ENCODE assay signal across 27 cellular contexts in genomic region chr9:73280113-73280512, GRCh38.
"Had no signal": no experiment of that assay in that cellular context is flagged by ENCODE, and none has a peak within 500 bp of the region (broad histone marks: within the 10 kb centered on the region; RNA-seq: fewer than 3 reads in every experiment).

No MANE protein-coding gene starts in this region.

- H3K79me2 ChIP-seq: parathyroid adenoma had no signal

- H3K9me3 ChIP-seq: ovary, psoas muscle, right lobe of liver, sigmoid colon, stomach, thoracic aorta, thyroid gland, tibial nerve, upper lobe of left lung, vagina had no signal

- H3K36me3 Mint-ChIP-seq: natural killer cell; stimulated activated effector memory CD8-positive, alpha-beta T cell treated with anti-CD3 and anti-CD28 coated beads, Interleukin-12 subunit alpha, Interleukin-12 subunit beta, amount 100 ng/mL, for 72 hours; stimulated activated naive B cell treated with anti-CD40 and anti-IgM and Interleukin-4, amounts not matched to agents 10 μg/mL and 1 μg/mL and 100 μg/mL, for 72 hours had no signal

- H3K4me3 ChIP-seq: ovary, psoas muscle, right lobe of liver, sigmoid colon, stomach, thoracic aorta, thyroid gland, tibial nerve, upper lobe of left lung, vagina had no signal

- H3K27ac ChIP-seq: ovary, parathyroid adenoma, psoas muscle, right lobe of liver, sigmoid colon, stomach, thoracic aorta, thyroid gland, tibial nerve, upper lobe of left lung, vagina had no signal

- H2AFZ ChIP-seq: parathyroid adenoma had no signal

- H3K9ac ChIP-seq: parathyroid adenoma had no signal

- H3K27me3 ChIP-seq: ovary, right lobe of liver, sigmoid colon, stomach, thyroid gland, tibial nerve, upper lobe of left lung, vagina had no signal

- H3K4me1 ChIP-seq: parathyroid adenoma, psoas muscle, right lobe of liver, sigmoid colon, stomach, thyroid gland, tibial nerve, upper lobe of left lung, vagina had no signal

- ATAC-seq: natural killer cell; psoas muscle; right cardiac atrium; right lobe of liver; stimulated activated effector memory CD8-positive, alpha-beta T cell treated with anti-CD3 and anti-CD28 coated beads, Interleukin-12 subunit alpha, Interleukin-12 subunit beta, amount 100 ng/mL, for 72 hours; stimulated activated naive B cell treated with anti-CD40 and anti-IgM and Interleukin-4, amounts not matched to agents 10 μg/mL and 1 μg/mL and 100 μg/mL, for 72 hours had no signal

- H3K36me3 ChIP-seq: ovary, right lobe of liver, sigmoid colon, stomach, thoracic aorta, thyroid gland, tibial nerve, upper lobe of left lung, vagina had no signal

- H3K4me1 Mint-ChIP-seq: natural killer cell; nephron; stimulated activated effector memory CD8-positive, alpha-beta T cell treated with anti-CD3 and anti-CD28 coated beads, Interleukin-12 subunit alpha, Interleukin-12 subunit beta, amount 100 ng/mL, for 72 hours; stimulated activated naive B cell treated with anti-CD40 and anti-IgM and Interleukin-4, amounts not matched to agents 10 μg/mL and 1 μg/mL and 100 μg/mL, for 72 hours had no signal

- H3K9me3 Mint-ChIP-seq: nephron; stimulated activated naive B cell treated with anti-CD40 and anti-IgM and Interleukin-4, amounts not matched to agents 10 μg/mL and 1 μg/mL and 100 μg/mL, for 72 hours; stimulated activated naive CD8-positive, alpha-beta T cell treated with anti-CD3 and anti-CD28 coated beads, Interleukin-15, Interleukin-2, amounts not matched to agents 100 ng/mL and 50 ng/mL, for 24 hours had no signal

- H3K27me3 Mint-ChIP-seq: progenitor cell of endocrine pancreas had no signal

- DNase-seq: natural killer cell; occipital lobe; ovary; posterior cingulate gyrus; psoas muscle; right cardiac atrium; right lobe of liver; sigmoid colon; small intestine; stimulated activated CD4-positive, alpha-beta T cell treated with anti-CD3 and anti-CD28 coated beads, Interleukin-15, amount 100 ng/mL, for 24 hours; stimulated activated CD4-positive, alpha-beta T cell treated with anti-CD3 and anti-CD28 coated beads, Interleukin-2, amount 100 ng/mL, for 24 hours; stimulated activated CD4-positive, alpha-beta T cell treated with anti-CD3 and anti-CD28 coated beads, Interleukin-2, amount 100 ng/mL, for 48 hours; stimulated activated CD4-positive, alpha-beta T cell treated with anti-CD3 and anti-CD28 coated beads, Interleukin-4, amount 100 ng/mL, for 24 hours; stimulated activated naive B cell treated with anti-CD40 and anti-IgM and Interleukin-4, amounts not matched to agents 10 μg/mL and 1 μg/mL and 100 μg/mL, for 72 hours; stimulated activated naive CD4-positive, alpha-beta T cell treated with Interleukin-2 at 50 U/mL for 16 hours; stomach; thyroid gland; trophoblast cell; upper lobe of left lung had no signal

- H3K4me3 Mint-ChIP-seq: natural killer cell; nephron; stimulated activated effector memory CD8-positive, alpha-beta T cell treated with anti-CD3 and anti-CD28 coated beads, Interleukin-12 subunit alpha, Interleukin-12 subunit beta, amount 100 ng/mL, for 72 hours; stimulated activated naive B cell treated with anti-CD40 and anti-IgM and Interleukin-4, amounts not matched to agents 10 μg/mL and 1 μg/mL and 100 μg/mL, for 72 hours; stimulated activated naive CD8-positive, alpha-beta T cell treated with anti-CD3 and anti-CD28 coated beads, Interleukin-15, Interleukin-2, amounts not matched to agents 100 ng/mL and 50 ng/mL, for 24 hours had no signal

- H3K27ac Mint-ChIP-seq: natural killer cell; nephron; progenitor cell of endocrine pancreas; stimulated activated effector memory CD8-positive, alpha-beta T cell treated with anti-CD3 and anti-CD28 coated beads, Interleukin-12 subunit alpha, Interleukin-12 subunit beta, amount 100 ng/mL, for 72 hours; stimulated activated naive B cell treated with anti-CD40 and anti-IgM and Interleukin-4, amounts not matched to agents 10 μg/mL and 1 μg/mL and 100 μg/mL, for 72 hours; stimulated activated naive CD8-positive, alpha-beta T cell treated with anti-CD3 and anti-CD28 coated beads, Interleukin-15, Interleukin-2, amounts not matched to agents 100 ng/mL and 50 ng/mL, for 24 hours had no signal
